In genomic region chr1:226357416-226357815, GRCh38 we compare ENCODE assay signal across 1 cellular context.
TF ChIP-seq lines count a peak whose summit lies in the region.

No MANE protein-coding gene starts in this region.

TF ChIP-seq in K562, 482 proteins besides CTCF, POLR2A, EP300 and RAD21:
- TF ChIP-seq MLLT1 (IDR thresholded peaks at IDR 0.05) (no peak), ZNF699 (CRISPR knock-in tag; IDR thresholded peaks at IDR 0.05; ENCODE audit: insufficient replicate concordance) (no peak), ZBTB9 (CRISPR knock-in tag; IDR thresholded peaks at IDR 0.05) (no peak), TEAD4 (IDR thresholded peaks at IDR 0.05; ENCODE audit: low read length) (no peak), TEAD4 (CRISPR knock-in tag; IDR thresholded peaks at IDR 0.05; ENCODE audit: borderline replicate concordance) (0 out of 2 replicates have a peak, but pooled peaks have one; percentile 19)
